In the genomic region with DNA sequence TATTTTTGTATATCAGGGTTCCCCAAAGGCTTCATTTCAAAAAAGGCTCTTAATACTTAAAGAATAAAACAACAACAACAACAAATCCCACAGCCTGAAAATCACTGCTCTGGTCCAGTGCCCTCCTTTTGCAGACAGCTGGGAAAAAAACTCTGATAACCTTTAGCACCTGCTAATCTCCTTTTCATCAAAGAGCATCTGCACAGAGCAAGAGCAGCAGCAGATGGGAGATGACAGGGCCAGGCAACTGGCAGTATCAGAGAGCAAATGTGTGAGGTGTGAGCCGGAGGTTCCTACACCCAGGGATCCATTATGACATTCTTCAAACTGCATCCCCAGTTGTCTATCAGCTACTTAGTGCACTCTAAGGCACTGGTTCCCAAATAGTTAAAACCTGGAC, we compare ENCODE assay signal across 20 cellular contexts.
A peak's percentile ranks its signal among the peaks of the same experiment; 100 is the strongest.
DNase-seq lines count a peak whose midpoint lies in the region; ATAC-seq and TF ChIP-seq lines count a peak whose summit lies in the region.
"Had no signal": no experiment of that assay in that cellular context is flagged by ENCODE, and none has a peak within 500 bp of the region (broad histone marks: within the 10 kb centered on the region; RNA-seq: fewer than 3 reads in every experiment).

No MANE protein-coding gene starts in this region.

- ATAC-seq in SK-N-SH treated with all-trans-retinoic acid at 6 μM for 48 hours, result no peak
- ATAC-seq in HG03045 (IDR thresholded peaks at IDR 0.05; ENCODE audit: unreplicated experiment), result no peak
- no peak for ATAC-seq in GM21360 (IDR thresholded peaks at IDR 0.05; ENCODE audit: unreplicated experiment)
- ATAC-seq: A549, HCT116 had no signal

- DNase-seq in DMS 273 treated with DMSO at 0.1 percent for 48 hours (lab: John Stamatoyannopoulos, UW), result peak; percentile 70
- peak; percentile 98 for DNase-seq in NCI-H2171 treated with DMSO at 0.1 percent for 48 hours (lab: John Stamatoyannopoulos, UW)
- peak; percentile 32 for DNase-seq in islet precursor cell
- no peak for DNase-seq in AG20443 (ENCODE audit: low spot score)
- no peak for DNase-seq in HUDEP-2 (lab: John Stamatoyannopoulos, UW; ENCODE audit: unreplicated experiment in 76 of 76)
- DNase-seq: CD4-positive, CD25-positive, alpha-beta regulatory T cell; DMS153; GF-D8; MM.1S; NCI-H1048; NCI-H1417 treated with DMSO at 0.1 percent for 48 hours; NCI-H2029 treated with DMSO at 0.1 percent for 48 hours; NCI-H446; NK-92 treated with Interleukin-12 subunit alpha and Interleukin-12 subunit beta, amount 100 ng/mL, for 24 hours; SIG-M5 had no signal

TF ChIP-seq in SK-N-SH treated with all-trans-retinoic acid at 6 μM for 48 hours, 23 proteins besides CTCF, POLR2A, EP300 and RAD21:
- TF ChIP-seq CSDC2 (CRISPR knock-in tag; IDR thresholded peaks at IDR 0.05) (no peak), TCF4 (CRISPR knock-in tag; IDR thresholded peaks at IDR 0.05; ENCODE audit: borderline replicate concordance) (peak; percentile 59; the same call in 1 of the 2 replicates)

Comparison
In these comparisons a context has a peak if more than half of its experiments do, and no peak if none do; other contexts are left out.
1. DNase-seq: peak in DMS 273 treated with DMSO at 0.1 percent for 48 hours (single experiment), NCI-H2171 treated with DMSO at 0.1 percent for 48 hours (single experiment) and islet precursor cell (single experiment); none in AG20443 (single experiment) and HUDEP-2 (0 of 76).